In genomic region chr3:135564696-135565095, GRCh38 we compare ENCODE assay signal across 9 cellular contexts.
"Had no signal": no experiment of that assay in that cellular context is flagged by ENCODE, and none has a peak within 500 bp of the region (broad histone marks: within the 10 kb centered on the region; RNA-seq: fewer than 3 reads in every experiment).

No MANE protein-coding gene starts in this region.

- H3K4me1 Mint-ChIP-seq: IgD-negative memory B cell had no signal

- H3K36me3 ChIP-seq: HAP-1 had no signal

- DNase-seq: GM23248, GOT3, H7, HFFc6 had no signal

- H3K4me3 Mint-ChIP-seq: HFFc6, IgD-negative memory B cell had no signal

- H3K9me3 ChIP-seq: HAP-1 had no signal

- H3K9me3 Mint-ChIP-seq: HFFc6 had no signal

- H3K27ac ChIP-seq: GM23248, HL-60 had no signal

- H3K36me3 Mint-ChIP-seq: IgD-negative memory B cell had no signal

- H3K9ac ChIP-seq: GM23248 had no signal

- H3K27ac Mint-ChIP-seq: HFFc6, IgD-negative memory B cell had no signal

- H2AFZ ChIP-seq: GM23248 had no signal

- ATAC-seq: HCT116, HepG2 had no signal

- H3K4me3 ChIP-seq: GM23248, HAP-1 had no signal

- H3K4me1 ChIP-seq: HAP-1 had no signal
